In the genomic region with DNA sequence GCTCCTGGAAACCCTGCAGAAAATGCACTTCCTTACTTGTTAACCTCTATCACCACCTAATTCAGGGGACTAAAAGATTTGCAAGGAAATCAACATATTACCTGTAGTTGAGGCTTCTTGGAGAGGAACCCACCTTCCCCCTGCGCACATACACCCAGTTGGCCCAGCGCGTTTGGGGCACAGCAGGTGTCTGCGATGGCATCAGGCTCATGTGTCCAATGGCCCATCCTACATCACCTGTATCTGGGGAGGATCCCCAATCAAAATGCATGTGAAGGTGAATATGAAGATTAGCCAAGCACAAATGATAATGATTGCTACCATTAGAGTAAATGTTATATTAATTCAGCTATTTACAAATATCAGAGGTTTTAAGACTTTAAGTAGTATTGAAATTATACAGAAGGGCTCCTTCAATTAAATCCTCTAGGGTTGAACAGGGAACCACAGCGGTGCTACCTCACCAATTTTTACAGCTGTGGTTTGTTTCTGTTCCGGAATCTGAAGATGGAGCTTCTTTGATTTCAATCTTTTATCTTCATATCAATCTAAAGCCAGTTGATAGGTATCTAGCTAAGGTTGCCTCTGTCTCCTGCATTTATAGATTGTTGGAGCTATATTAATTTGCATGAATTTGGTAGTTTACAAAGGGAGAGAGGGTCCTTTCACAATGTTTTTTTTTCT, we compare ENCODE assay signal across 16 cellular contexts.
DNase-seq lines count a peak whose midpoint lies in the region; ATAC-seq and TF ChIP-seq lines count a peak whose summit lies in the region.
"Had no signal": no experiment of that assay in that cellular context is flagged by ENCODE, and none has a peak within 500 bp of the region (broad histone marks: within the 10 kb centered on the region; RNA-seq: fewer than 3 reads in every experiment).

No MANE protein-coding gene starts in this region.

- no peak overlapping the region for H3K27ac ChIP-seq in GM23338 (ENCODE audit: low read depth)
- H3K27ac ChIP-seq: 22Rv1, HL-60 had no signal

- no peaks in the 10 kb centered on the region for H3K79me2 ChIP-seq in GM23338 (replicated peaks; ENCODE audit: insufficient read depth)

- no peak overlapping the region for H3K27ac Mint-ChIP-seq in activated CD8-positive, alpha-beta T cell treated with anti-CD3 and anti-CD28 coated beads, Interleukin-2, amount 10 ng/mL, durations not matched to agents 7 days and 5 days
- H3K27ac Mint-ChIP-seq in activated CD8-positive, alpha-beta T cell treated with anti-CD3 and anti-CD28 coated beads for 36 hours, result no peak overlapping the region
- H3K27ac Mint-ChIP-seq in GM23338 (no peak overlapping the region), type B pancreatic cell (peak overlapping the region; percentile 71)
- H3K27ac Mint-ChIP-seq: CD4-positive, CD25-positive, alpha-beta regulatory T cell; HFFc6 had no signal

- H3K4me1 ChIP-seq in GM23338 (ENCODE audit: insufficient read depth), result no peaks in the 10 kb centered on the region

- no peak for DNase-seq in activated CD8-positive, alpha-beta T cell treated with anti-CD3 and anti-CD28 coated beads, Interleukin-2, amount 10 ng/mL, durations not matched to agents 7 days and 5 days
- DNase-seq in activated CD8-positive, alpha-beta T cell treated with anti-CD3 and anti-CD28 coated beads for 36 hours, result no peak
- DNase-seq in GM23338 (ENCODE audit: low spot score) (no peak), type B pancreatic cell (ENCODE audit: extremely low spot score, unreplicated experiment) (no peak), SIG-M5 (lab: John Stamatoyannopoulos, UW) (no peak)
- DNase-seq in central memory CD4-positive, alpha-beta T cell, result peak; percentile 6
- DNase-seq: CD4-positive, CD25-positive, alpha-beta regulatory T cell; DMS79; EL; HCEC 1CT; HFFc6; KBM-7 had no signal

- no peak overlapping the region for H3K4me3 Mint-ChIP-seq in activated CD8-positive, alpha-beta T cell treated with anti-CD3 and anti-CD28 coated beads, Interleukin-2, amount 10 ng/mL, durations not matched to agents 7 days and 5 days
- no peak overlapping the region for H3K4me3 Mint-ChIP-seq in activated CD8-positive, alpha-beta T cell treated with anti-CD3 and anti-CD28 coated beads for 36 hours
- no peak overlapping the region for H3K4me3 Mint-ChIP-seq in GM23338
- H3K4me3 Mint-ChIP-seq in type B pancreatic cell, result no peak overlapping the region
- H3K4me3 Mint-ChIP-seq: CD4-positive, CD25-positive, alpha-beta regulatory T cell; HFFc6 had no signal

- intact Hi-C loops in activated CD8-positive, alpha-beta T cell treated with anti-CD3 and anti-CD28 coated beads for 36 hours (cut with micrococcal nuclease), result no loop called here

- H3K27me3 Mint-ChIP-seq in activated CD8-positive, alpha-beta T cell treated with anti-CD3 and anti-CD28 coated beads, Interleukin-2, amount 10 ng/mL, durations not matched to agents 7 days and 5 days (ENCODE audit: low read depth), result peaks cover 28% of the 10 kb centered on the region
- H3K27me3 Mint-ChIP-seq in activated CD8-positive, alpha-beta T cell treated with anti-CD3 and anti-CD28 coated beads for 36 hours, result peaks cover 13% of the 10 kb centered on the region
- peaks cover 2% of the 10 kb centered on the region for H3K27me3 Mint-ChIP-seq in GM23338 (ENCODE audit: insufficient read depth, low read depth, poor library complexity)
- peaks cover 3% of the 10 kb centered on the region for H3K27me3 Mint-ChIP-seq in type B pancreatic cell

- peak; percentile 27 for ATAC-seq in activated CD8-positive, alpha-beta T cell treated with anti-CD3 and anti-CD28 coated beads, Interleukin-2, amount 10 ng/mL, durations not matched to agents 7 days and 5 days
- ATAC-seq in activated CD8-positive, alpha-beta T cell treated with anti-CD3 and anti-CD28 coated beads for 36 hours, result no peak
- no peak for ATAC-seq in GM23338
- ATAC-seq in HG03025 (IDR thresholded peaks at IDR 0.05; ENCODE audit: low FRiP score, unreplicated experiment), result no peak
- ATAC-seq in GM21367 (IDR thresholded peaks at IDR 0.05; ENCODE audit: unreplicated experiment), result no peak

- no peaks in the 10 kb centered on the region for H3K36me3 ChIP-seq in GM23338 (ENCODE audit: insufficient read depth)

- POLR2A ChIA-PET in activated CD8-positive, alpha-beta T cell treated with anti-CD3 and anti-CD28 coated beads, Interleukin-2, amount 10 ng/mL, durations not matched to agents 7 days and 5 days (lab: Charles Lee), result interaction anchor here (0.8 kb wide), 1 partner anchor 24 kb away, joined by 3 read pairs; no protein-coding TSS in a partner anchor
- POLR2A ChIA-PET in activated CD8-positive, alpha-beta T cell treated with anti-CD3 and anti-CD28 coated beads for 36 hours (lab: Charles Lee), result no interaction called here

- CTCF ChIA-PET in activated CD8-positive, alpha-beta T cell treated with anti-CD3 and anti-CD28 coated beads, Interleukin-2, amount 10 ng/mL, durations not matched to agents 7 days and 5 days (lab: Charles Lee), result interaction anchor here (0.7 kb wide), 2 partner anchors 8 to 1156 kb away, joined by 3 read pairs; no protein-coding TSS in a partner anchor
- CTCF ChIA-PET in activated CD8-positive, alpha-beta T cell treated with anti-CD3 and anti-CD28 coated beads for 36 hours (lab: Charles Lee), result interaction anchor here (0.7 to 1.7 kb wide), 2 partner anchors 9 to 201 kb away, joined by 3 to 4 read pairs; no protein-coding TSS in a partner anchor

- no peak for TF ChIP-seq CTCF in activated CD8-positive, alpha-beta T cell treated with anti-CD3 and anti-CD28 coated beads for 36 hours (IDR thresholded peaks at IDR 0.05)
- TF ChIP-seq CTCF in GM23338 (conservative IDR thresholded peaks at IDR 0.05; ENCODE audit: low read depth in 2 of 2) (no peak), type B pancreatic cell (conservative IDR thresholded peaks at IDR 0.05) (no peak)

- H3K4me3 ChIP-seq in GM23338, result no peak overlapping the region

- H2AFZ ChIP-seq in GM23338, result peak overlapping the region; percentile 98; the same call in 1 of the 2 replicates

- H3K36me3 Mint-ChIP-seq in activated CD8-positive, alpha-beta T cell treated with anti-CD3 and anti-CD28 coated beads, Interleukin-2, amount 10 ng/mL, durations not matched to agents 7 days and 5 days (ENCODE audit: low read depth), result no peaks in the 10 kb centered on the region
- no peaks in the 10 kb centered on the region for H3K36me3 Mint-ChIP-seq in activated CD8-positive, alpha-beta T cell treated with anti-CD3 and anti-CD28 coated beads for 36 hours (ENCODE audit: low read depth)
- no peaks in the 10 kb centered on the region for H3K36me3 Mint-ChIP-seq in GM23338 (ENCODE audit: low read depth)
- H3K36me3 Mint-ChIP-seq in type B pancreatic cell, result no peaks in the 10 kb centered on the region
- H3K36me3 Mint-ChIP-seq: CD4-positive, CD25-positive, alpha-beta regulatory T cell had no signal

- no peaks in the 10 kb centered on the region for H3K9me2 ChIP-seq in GM23338 (ENCODE audit: insufficient read depth)

- no peaks in the 10 kb centered on the region for H3F3A ChIP-seq in GM23338 (replicated peaks; ENCODE audit: low read depth)

- no peak overlapping the region for H3K4me2 ChIP-seq in GM23338

- H3K4me1 Mint-ChIP-seq in activated CD8-positive, alpha-beta T cell treated with anti-CD3 and anti-CD28 coated beads, Interleukin-2, amount 10 ng/mL, durations not matched to agents 7 days and 5 days (ENCODE audit: low read depth), result peaks cover 14% of the 10 kb centered on the region
- H3K4me1 Mint-ChIP-seq in activated CD8-positive, alpha-beta T cell treated with anti-CD3 and anti-CD28 coated beads for 36 hours (ENCODE audit: low read depth), result peaks cover 8% of the 10 kb centered on the region
- H3K4me1 Mint-ChIP-seq in GM23338, result peaks cover 5% of the 10 kb centered on the region
- H3K4me1 Mint-ChIP-seq in type B pancreatic cell (ENCODE audit: unreplicated experiment), result peaks cover 31% of the 10 kb centered on the region

- H3K9me3 Mint-ChIP-seq in activated CD8-positive, alpha-beta T cell treated with anti-CD3 and anti-CD28 coated beads, Interleukin-2, amount 10 ng/mL, durations not matched to agents 7 days and 5 days (ENCODE audit: insufficient read depth), result no peaks in the 10 kb centered on the region
- no peaks in the 10 kb centered on the region for H3K9me3 Mint-ChIP-seq in activated CD8-positive, alpha-beta T cell treated with anti-CD3 and anti-CD28 coated beads for 36 hours
- no peaks in the 10 kb centered on the region for H3K9me3 Mint-ChIP-seq in GM23338
- no peaks in the 10 kb centered on the region for H3K9me3 Mint-ChIP-seq in type B pancreatic cell
- H3K9me3 Mint-ChIP-seq: CD4-positive, CD25-positive, alpha-beta regulatory T cell had no signal

- no peaks in the 10 kb centered on the region for H3K27me3 ChIP-seq in GM23338 (ENCODE audit: insufficient read depth)

- no peaks in the 10 kb centered on the region for H4K20me1 ChIP-seq in GM23338 (replicated peaks; ENCODE audit: insufficient read depth)

TF ChIP-seq in GM23338, 12 proteins besides CTCF, POLR2A, EP300 and RAD21 (continues in another document):
- no peak for TF ChIP-seq POLR2AphosphoS5 (IDR thresholded peaks at IDR 0.05; ENCODE audit: low read depth)
